20 cellular contexts compared by ENCODE assay signal in genomic region chr9:8643464-8643863, GRCh38.
"Had no signal": no experiment of that assay in that cellular context is flagged by ENCODE, and none has a peak within 500 bp of the region (broad histone marks: within the 10 kb centered on the region; RNA-seq: fewer than 3 reads in every experiment).

No MANE protein-coding gene starts in this region.

- H3K36me3 ChIP-seq: prostate gland, right atrium auricular region, stomach, tibial artery had no signal

- H3K27ac Mint-ChIP-seq: memory B cell; naive thymus-derived CD8-positive, alpha-beta T cell; stimulated activated naive B cell treated with anti-CD40 and anti-IgM and Interleukin-4, amounts not matched to agents 10 μg/mL and 1 μg/mL and 100 μg/mL, for 72 hours; type B pancreatic cell had no signal

- H3K27me3 Mint-ChIP-seq: memory B cell, type B pancreatic cell had no signal

- H3K27me3 ChIP-seq: dorsolateral prefrontal cortex, right atrium auricular region, stomach, testis, tibial artery had no signal

- H3K9me3 ChIP-seq: prostate gland, right atrium auricular region, stomach, testis, tibial artery had no signal

- DNase-seq: central memory CD4-positive, alpha-beta T cell; dorsolateral prefrontal cortex; effector CD4-positive, alpha-beta T cell; midbrain; stimulated activated CD4-positive, alpha-beta T cell treated with anti-CD3 and anti-CD28 coated beads, Interleukin-2, amount 100 ng/mL, for 24 hours; stimulated activated CD4-positive, alpha-beta T cell treated with anti-CD3 and anti-CD28 coated beads, Interleukin-4, amount 100 ng/mL, for 24 hours; stimulated activated naive B cell treated with anti-CD40 and anti-IgM and Interleukin-4, amounts not matched to agents 10 μg/mL and 1 μg/mL and 100 μg/mL, for 72 hours; stomach; testis; tibial artery had no signal

- H3K4me1 ChIP-seq: prostate gland, right atrium auricular region, stomach, testis, tibial artery had no signal

- H3K9me3 Mint-ChIP-seq: naive thymus-derived CD8-positive, alpha-beta T cell; stimulated activated naive B cell treated with anti-CD40 and anti-IgM and Interleukin-4, amounts not matched to agents 10 μg/mL and 1 μg/mL and 100 μg/mL, for 72 hours; type B pancreatic cell had no signal

- H3K4me3 Mint-ChIP-seq: memory B cell; naive thymus-derived CD8-positive, alpha-beta T cell; neural crest cell; stimulated activated naive B cell treated with anti-CD40 and anti-IgM and Interleukin-4, amounts not matched to agents 10 μg/mL and 1 μg/mL and 100 μg/mL, for 72 hours; type B pancreatic cell had no signal

- H3K36me3 Mint-ChIP-seq: memory B cell; naive thymus-derived CD8-positive, alpha-beta T cell; stimulated activated naive B cell treated with anti-CD40 and anti-IgM and Interleukin-4, amounts not matched to agents 10 μg/mL and 1 μg/mL and 100 μg/mL, for 72 hours had no signal

- H3K27ac ChIP-seq: prostate gland, right atrium auricular region, stomach, testis, tibial artery had no signal

- H3K4me3 ChIP-seq: dorsolateral prefrontal cortex, lung, prostate gland, right atrium auricular region, smooth muscle cell, stomach, testis, tibial artery had no signal

- H3K4me2 ChIP-seq: smooth muscle cell had no signal

- ATAC-seq: left lobe of liver; naive thymus-derived CD8-positive, alpha-beta T cell; sciatic nerve; stimulated activated naive B cell treated with anti-CD40 and anti-IgM and Interleukin-4, amounts not matched to agents 10 μg/mL and 1 μg/mL and 100 μg/mL, for 72 hours had no signal

- H3K4me1 Mint-ChIP-seq: memory B cell, neural crest cell had no signal
